ENCODE assay signal across 10 cellular contexts in genomic region chr5:145976431-145977155, GRCh38. TPM values are rescaled to one million over a fixed set of nuclear protein-coding genes. Genes with fewer than 3 reads are reported as not detected.
A peak's percentile ranks its signal among the peaks of the same experiment; 100 is the strongest.
DNase-seq lines count a peak whose midpoint lies in the region; ATAC-seq, FAIRE-seq and TF ChIP-seq lines count a peak whose summit lies in the region.
"Had no signal": no experiment of that assay in that cellular context is flagged by ENCODE, and none has a peak within 500 bp of the region (broad histone marks: within the 10 kb centered on the region; RNA-seq: fewer than 3 reads in every experiment).

No MANE protein-coding gene starts in this region.

- no peak overlapping the region for H3K4me3 Mint-ChIP-seq in CD8-positive, alpha-beta memory T cell

- H3K4me1 ChIP-seq in GM12878 (ENCODE audit: control insufficient read depth, insufficient read depth, low read length) (no peaks in the 10 kb centered on the region), tibial artery (peaks cover 0 to 42% (median 30%) of the 10 kb centered on the region in 4 donors)
- H3K4me1 ChIP-seq in CD8-positive, alpha-beta memory T cell (ENCODE audit: insufficient read depth, low read length) = no peaks in the 10 kb centered on the region

- H3K27me3 Mint-ChIP-seq in CD8-positive, alpha-beta memory T cell = no peaks in the 10 kb centered on the region

- no peak for TF ChIP-seq EP300 in GM12878 (IDR thresholded peaks at IDR 0.05; ENCODE audit: borderline replicate concordance in 1 of 2, control insufficient read depth in 1 of 2, low read depth in 2 of 2, low read length in 2 of 2)

- POLR2A ChIA-PET in GM12878 (lab: Charles Lee) = interaction anchor here (0.6 kb wide), 1 partner anchor 10 kb away, joined by 3 read pairs; no protein-coding TSS in a partner anchor
- POLR2A ChIA-PET in CD8-positive, alpha-beta memory T cell (lab: Charles Lee) = no interaction called here

- TF ChIP-seq CTCF in GM12878 (IDR thresholded peaks at IDR 0.05 in 2 of 3, conservative IDR thresholded peaks at IDR 0.05 in 1 of 3; ENCODE audit: control insufficient read depth in 2 of 3, extremely low read depth in 1 of 3, insufficient read depth in 1 of 3, low read depth in 3 of 3, low read length in 3 of 3) (no peak), tibial artery (IDR thresholded peaks at IDR 0.05) (no peak)

- no peak overlapping the region for H3K9ac ChIP-seq in GM12878 (ENCODE audit: control insufficient read depth, insufficient read depth, low read length)

- no peak overlapping the region for H2AFZ ChIP-seq in GM12878 (ENCODE audit: control insufficient read depth, low read depth, low read length)

- CTCF ChIA-PET in GM12878 (lab: Yijun Ruan, JAX) = interaction anchor here (0.6 to 1.3 kb wide), 3 partner anchors 9 to 1773 kb away, joined by 3 read pairs; no protein-coding TSS in a partner anchor
- CTCF ChIA-PET in CD8-positive, alpha-beta memory T cell (lab: Charles Lee) = no interaction called here

- H3K27ac ChIP-seq in GM12878 (ENCODE audit: control insufficient read depth, insufficient read depth) = no peak overlapping the region
- peak overlapping the region; percentile 80 to 82 for H3K27ac ChIP-seq in tibial artery
- no peak overlapping the region for H3K27ac ChIP-seq in CD8-positive, alpha-beta memory T cell (ENCODE audit: low read depth, low read length)

- H3K79me2 ChIP-seq in GM12878 (ENCODE audit: control insufficient read depth, insufficient read depth, low read length) = no peaks in the 10 kb centered on the region

- intact Hi-C loops in GM12878 (cut with micrococcal nuclease; ENCODE audit: unreplicated experiment) (no loop called here), tibial artery (cut with DNase I; ENCODE audit: low total_unique reads) (no loop called here), left colon (cut with DNase I, micrococcal nuclease) (no loop called here)

- H3K36me3 ChIP-seq in GM12878 (ENCODE audit: control insufficient read depth in 2 of 2, insufficient read depth in 2 of 2, low read length in 1 of 2) = no peaks in the 10 kb centered on the region
- H3K36me3 ChIP-seq in tibial artery = no peaks in the 10 kb centered on the region
- H3K36me3 ChIP-seq in CD8-positive, alpha-beta memory T cell (ENCODE audit: insufficient read depth, low read length) = no peaks in the 10 kb centered on the region

- WGBS in GM12878 (ENCODE audit: insufficient coverage, insufficient replicate concordance, low lambda C conversion rate, missing lambda C conversion rate) = 0% methylated on average over 7 of the region's 7 CpGs

- SMC1A ChIA-PET in GM12878 (lab: Charles Lee; ENCODE audit: uncharacterized antibody, unreplicated experiment) = no interaction called here

- H3K9me3 ChIP-seq in GM12878 (replicated peaks; ENCODE audit: control insufficient read depth, insufficient read depth, low read length) (no peaks in the 10 kb centered on the region), tibial artery (no peaks in the 10 kb centered on the region)
- no peaks in the 10 kb centered on the region for H3K9me3 ChIP-seq in CD8-positive, alpha-beta memory T cell (ENCODE audit: low read length)

- peaks cover 0 to 4% of the 10 kb centered on the region in 2 donors for H3K9me3 Mint-ChIP-seq in activated naive CD4-positive, alpha-beta T cell treated with anti-CD3 and anti-CD28 coated beads, Interleukin-2, amount 50 U/mL, for 72 hours
- H3K9me3 Mint-ChIP-seq in CD8-positive, alpha-beta memory T cell = peaks cover 0 to 3% (median 0%) of the 10 kb centered on the region in 5 donors

- no peaks in the 10 kb centered on the region for H3K4me1 Mint-ChIP-seq in CD8-positive, alpha-beta memory T cell

- no peak for DNase-seq in activated naive CD4-positive, alpha-beta T cell treated with anti-CD3 and anti-CD28 coated beads, Interleukin-2, amount 50 U/mL, for 72 hours (ENCODE audit: low spot score in 2 of 2)
- no peak for DNase-seq in activated naive CD4-positive, alpha-beta T cell treated with Interleukin-2 at 50 U/mL for 16 hours
- DNase-seq in GM12878 (ENCODE audit: low read depth, low spot score) (no peak), tibial artery (no peak), left colon (no peak)
- DNase-seq in CD8-positive, alpha-beta memory T cell = no peak
- DNase-seq in stimulated activated CD4-positive, alpha-beta T cell treated with anti-CD3 and anti-CD28 coated beads, Interleukin-12 subunit alpha, Interleukin-12 subunit beta, amount 100 ng/mL, for 4 hours = no peak
- DNase-seq: occipital lobe, T-helper 9 cell had no signal

- BruUV-seq in GM12878 (replicated peaks; lab: Mats Ljungman, UMichigan) = no TSS peak

- H3K27me3 ChIP-seq in GM12878 (replicated peaks in 1 of 2; ENCODE audit: control insufficient read depth in 2 of 2, insufficient read depth in 2 of 2, low read length in 1 of 2) (no peaks in the 10 kb centered on the region; a peak in 1 of 4 replicates), tibial artery (no peaks in the 10 kb centered on the region)
- no peaks in the 10 kb centered on the region for H3K27me3 ChIP-seq in CD8-positive, alpha-beta memory T cell (ENCODE audit: insufficient read depth, low read length, poor library complexity, severe bottlenecking)

- in situ Hi-C loops in GM12878 (cut with MboI) = no loop called here

- no peak overlapping the region for H3K27ac Mint-ChIP-seq in activated naive CD4-positive, alpha-beta T cell treated with anti-CD3 and anti-CD28 coated beads, Interleukin-2, amount 50 U/mL, for 72 hours
- no peak overlapping the region for H3K27ac Mint-ChIP-seq in CD8-positive, alpha-beta memory T cell

- FAIRE-seq in GM12878 (lab: Jason Lieb, UNC) = peak; percentile 18

- peak; percentile 37 to 75 for ATAC-seq in activated naive CD4-positive, alpha-beta T cell treated with anti-CD3 and anti-CD28 coated beads, Interleukin-2, amount 50 U/mL, for 72 hours
- ATAC-seq in HG03378 (IDR thresholded peaks at IDR 0.05; ENCODE audit: unreplicated experiment) (peak; percentile 72), GM12878 (peak; percentile 43), left colon (no peak)

- H3K36me3 Mint-ChIP-seq in activated naive CD4-positive, alpha-beta T cell treated with anti-CD3 and anti-CD28 coated beads, Interleukin-2, amount 50 U/mL, for 72 hours = no peaks in the 10 kb centered on the region
- peaks cover 0 to 2% (median 0%) of the 10 kb centered on the region in 3 donors for H3K36me3 Mint-ChIP-seq in CD8-positive, alpha-beta memory T cell

- no peak overlapping the region for H3K4me2 ChIP-seq in GM12878 (ENCODE audit: control insufficient read depth, insufficient read depth)

- no peaks in the 10 kb centered on the region for H4K20me1 ChIP-seq in GM12878 (ENCODE audit: control insufficient read depth, insufficient read depth)

- H3K4me3 ChIP-seq in GM12878 (no peak overlapping the region), tibial artery (no peak overlapping the region)
- H3K4me3 ChIP-seq in CD8-positive, alpha-beta memory T cell (ENCODE audit: low read length) = no peak overlapping the region

- TF ChIP-seq POLR2A in GM12878 (IDR thresholded peaks at IDR 0.05; ENCODE audit: low read depth, low read length) = no peak

- no peak for TF ChIP-seq RAD21 in GM12878 (IDR thresholded peaks at IDR 0.05; ENCODE audit: insufficient read depth, low read depth, low read length)

- RAD21 ChIA-PET in GM12878 (lab: Charles Lee; ENCODE audit: unreplicated experiment) = no interaction called here

TF ChIP-seq in GM12878, 131 proteins besides CTCF, POLR2A, EP300 and RAD21 (continues in another document):
- no peak for TF ChIP-seq REST (IDR thresholded peaks at IDR 0.05; ENCODE audit: low read depth, low read length)
- no peak for TF ChIP-seq TCF12 (IDR thresholded peaks at IDR 0.05; ENCODE audit: low read depth, low read length)

RNA-seq across cellular contexts. Expression of gene SH3RF2, which starts 40.2 kb away (rescaled TPM):
- total RNA-seq in activated naive CD4-positive, alpha-beta T cell treated with anti-CD3 and anti-CD28 coated beads, Interleukin-2, amount 50 U/mL, for 72 hours = not detected
- total RNA-seq in GM12878 (2013; cell fraction: nucleolus; rRNA removed) = not detected in 2 replicates
- not detected in 2 replicates for total RNA-seq in GM12878 (2014; rRNA removed)
- total RNA-seq in GM12878 (2014; rRNA removed; fragmentation: Illumina TruSeq; extraction: Trizol) = not detected in 2 replicates
- 0.15 and 0.19 TPM in 2 replicates for total RNA-seq in GM12878 (2021)
- polyA plus RNA-seq in GM12878 (2011; ENCODE audit: low read depth) = not detected
- not detected in 2 replicates for polyA plus RNA-seq in GM12878 (2011; rRNA removed)
- polyA plus RNA-seq in GM12878 (2011; cell fraction: cytosol; rRNA removed) = not detected in 2 replicates
- polyA plus RNA-seq in GM12878 (2011; cell fraction: nucleus; rRNA removed) = not detected in 2 replicates
- not detected in 2 replicates for polyA plus RNA-seq in GM12878 (2012)
- polyA plus RNA-seq in GM12878 (2014; fragmentation: Illumina TruSeq; extraction: Trizol) = not detected in 2 replicates
- not detected for polyA plus RNA-seq in GM12878 (2014; fragmentation: Nextera tagmentation; extraction: Ambion mirVana)
- polyA plus RNA-seq in GM12878 (2014; rRNA removed) = not detected in 2 replicates
- polyA plus RNA-seq in GM12878 (2016; fragmentation: Nextera tagmentation; extraction: Ambion mirVana) = not detected
- not detected in 2 replicates for polyA minus RNA-seq in GM12878 (2011; rRNA and poly(A)+ RNA removed)
- not detected in 2 replicates for polyA minus RNA-seq in GM12878 (2011; cell fraction: cytosol; rRNA and poly(A)+ RNA removed)
- polyA minus RNA-seq in GM12878 (2011; cell fraction: nucleus; rRNA and poly(A)+ RNA removed) = not detected in 2 replicates
- 10 to 100 TPM; 54.9 to 62.9 TPM for total RNA-seq in left colon
- total RNA-seq in CD8-positive, alpha-beta memory T cell = under 1 TPM in 1 of 2 experiments, not detected in 1; 0.09 TPM
- 0.51 TPM for polyA plus RNA-seq in CD8-positive, alpha-beta memory T cell

Comparison
In these comparisons a context has a peak if more than half of its experiments do, and no peak if none do; other contexts are left out.
1. H3K27ac ChIP-seq: peak in tibial artery (2 of 2); none in GM12878 (single experiment) and CD8-positive, alpha-beta memory T cell (single experiment).
2. RNA of gene SH3RF2, which starts 40.2 kb away (total RNA-seq): 54.9 to 62.9 TPM in left colon; 0.09 TPM in CD8-positive, alpha-beta memory T cell, not detected in activated naive CD4-positive, alpha-beta T cell treated with anti-CD3 and anti-CD28 coated beads, Interleukin-2, amount 50 U/mL, for 72 hours and 0.15 to 0.19 TPM in GM12878; every median in the first group is over 10 times any median in the second.